Comparison of ENCODE assay signal across 1 cellular context in the genomic region with DNA sequence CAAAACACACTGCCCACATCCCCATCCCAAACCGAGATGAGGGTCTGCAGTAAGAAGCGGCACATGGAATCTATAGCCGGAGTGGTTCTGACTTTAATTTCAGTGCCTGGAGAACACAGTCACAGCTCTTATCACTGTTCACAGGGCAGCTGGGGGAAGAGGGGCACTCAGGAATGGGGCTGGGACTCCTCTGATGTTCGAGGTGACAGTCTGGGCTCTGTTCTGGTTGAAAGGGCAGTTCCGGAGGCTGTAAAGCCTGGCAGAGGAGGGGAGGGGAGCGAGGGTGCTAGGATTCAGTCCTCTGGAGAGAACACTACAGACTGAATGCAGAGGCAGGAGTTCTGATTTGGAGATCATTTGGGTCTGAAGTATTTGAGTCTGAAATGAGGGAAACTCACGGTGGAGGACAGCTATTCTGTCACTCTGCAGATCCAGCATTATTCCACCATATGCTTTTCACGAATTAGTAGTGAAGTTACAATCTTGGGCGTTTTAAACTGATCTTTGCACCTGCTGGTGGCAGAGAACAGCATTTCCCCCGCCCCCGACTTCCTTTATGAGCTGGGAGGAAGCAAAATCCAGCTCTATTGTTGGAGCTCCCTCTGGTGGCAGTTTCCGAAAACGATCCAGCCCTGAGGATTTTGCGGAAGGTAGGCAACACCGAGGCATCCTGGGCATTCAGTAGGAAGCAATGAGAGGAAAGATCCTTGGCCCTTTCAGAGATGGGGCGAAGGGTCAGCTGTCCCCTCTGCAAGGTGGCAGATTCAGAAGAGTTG.
A peak's percentile ranks its signal among the peaks of the same experiment; 100 is the strongest.
TF ChIP-seq lines count a peak whose summit lies in the region.

No MANE protein-coding gene starts in this region.

TF ChIP-seq in GM12878, 131 proteins besides CTCF, POLR2A, EP300 and RAD21 (continued from another document and continues in another):
- TF ChIP-seq, protein P1, sequence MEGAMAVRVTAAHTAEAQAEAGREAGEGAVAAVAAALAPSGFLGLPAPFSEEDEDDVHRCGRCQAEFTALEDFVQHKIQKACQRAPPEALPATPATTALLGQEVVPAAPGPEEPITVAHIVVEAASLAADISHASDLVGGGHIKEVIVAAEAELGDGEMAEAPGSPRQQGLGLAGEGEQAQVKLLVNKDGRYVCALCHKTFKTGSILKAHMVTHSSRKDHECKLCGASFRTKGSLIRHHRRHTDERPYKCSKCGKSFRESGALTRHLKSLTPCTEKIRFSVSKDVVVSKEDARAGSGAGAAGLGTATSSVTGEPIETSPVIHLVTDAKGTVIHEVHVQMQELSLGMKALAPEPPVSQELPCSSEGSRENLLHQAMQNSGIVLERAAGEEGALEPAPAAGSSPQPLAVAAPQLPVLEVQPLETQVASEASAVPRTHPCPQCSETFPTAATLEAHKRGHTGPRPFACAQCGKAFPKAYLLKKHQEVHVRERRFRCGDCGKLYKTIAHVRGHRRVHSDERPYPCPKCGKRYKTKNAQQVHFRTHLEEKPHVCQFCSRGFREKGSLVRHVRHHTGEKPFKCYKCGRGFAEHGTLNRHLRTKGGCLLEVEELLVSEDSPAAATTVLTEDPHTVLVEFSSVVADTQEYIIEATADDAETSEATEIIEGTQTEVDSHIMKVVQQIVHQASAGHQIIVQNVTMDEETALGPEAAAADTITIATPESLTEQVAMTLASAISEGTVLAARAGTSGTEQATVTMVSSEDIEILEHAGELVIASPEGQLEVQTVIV (IDR thresholded peaks at IDR 0.05; ENCODE audit: borderline replicate concordance, partially characterized antibody), result no peak
- TF ChIP-seq KLF5 (IDR thresholded peaks at IDR 0.05; ENCODE audit: partially characterized antibody), result no peak
- TF ChIP-seq EED (IDR thresholded peaks at IDR 0.05; ENCODE audit: low read depth), result no peak
- TF ChIP-seq, protein P2, sequence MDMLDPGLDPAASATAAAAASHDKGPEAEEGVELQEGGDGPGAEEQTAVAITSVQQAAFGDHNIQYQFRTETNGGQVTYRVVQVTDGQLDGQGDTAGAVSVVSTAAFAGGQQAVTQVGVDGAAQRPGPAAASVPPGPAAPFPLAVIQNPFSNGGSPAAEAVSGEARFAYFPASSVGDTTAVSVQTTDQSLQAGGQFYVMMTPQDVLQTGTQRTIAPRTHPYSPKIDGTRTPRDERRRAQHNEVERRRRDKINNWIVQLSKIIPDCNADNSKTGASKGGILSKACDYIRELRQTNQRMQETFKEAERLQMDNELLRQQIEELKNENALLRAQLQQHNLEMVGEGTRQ (IDR thresholded peaks at IDR 0.05; ENCODE audit: borderline replicate concordance, low read depth, low read length), result no peak
- TF ChIP-seq, protein P3, sequence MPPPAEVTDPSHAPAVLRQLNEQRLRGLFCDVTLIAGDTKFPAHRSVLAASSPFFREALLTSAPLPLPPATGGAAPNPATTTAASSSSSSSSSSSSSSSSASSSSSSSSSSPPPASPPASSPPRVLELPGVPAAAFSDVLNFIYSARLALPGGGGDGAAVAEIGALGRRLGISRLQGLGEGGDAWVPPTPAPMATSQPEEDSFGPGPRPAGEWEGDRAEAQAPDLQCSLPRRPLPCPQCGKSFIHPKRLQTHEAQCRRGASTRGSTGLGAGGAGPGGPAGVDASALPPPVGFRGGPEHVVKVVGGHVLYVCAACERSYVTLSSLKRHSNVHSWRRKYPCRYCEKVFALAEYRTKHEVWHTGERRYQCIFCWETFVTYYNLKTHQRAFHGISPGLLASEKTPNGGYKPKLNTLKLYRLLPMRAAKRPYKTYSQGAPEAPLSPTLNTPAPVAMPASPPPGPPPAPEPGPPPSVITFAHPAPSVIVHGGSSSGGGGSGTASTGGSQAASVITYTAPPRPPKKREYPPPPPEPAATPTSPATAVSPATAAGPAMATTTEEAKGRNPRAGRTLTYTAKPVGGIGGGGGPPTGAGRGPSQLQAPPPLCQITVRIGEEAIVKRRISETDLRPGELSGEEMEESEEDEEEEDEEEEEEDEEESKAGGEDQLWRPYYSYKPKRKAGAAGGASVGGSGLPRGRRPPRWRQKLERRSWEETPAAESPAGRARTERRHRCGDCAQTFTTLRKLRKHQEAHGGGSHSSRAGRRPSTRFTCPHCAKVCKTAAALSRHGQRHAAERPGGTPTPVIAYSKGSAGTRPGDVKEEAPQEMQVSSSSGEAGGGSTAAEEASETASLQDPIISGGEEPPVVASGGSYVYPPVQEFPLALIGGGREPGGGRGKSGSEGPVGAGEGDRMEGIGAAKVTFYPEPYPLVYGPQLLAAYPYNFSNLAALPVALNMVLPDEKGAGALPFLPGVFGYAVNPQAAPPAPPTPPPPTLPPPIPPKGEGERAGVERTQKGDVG (CRISPR knock-in tag; IDR thresholded peaks at IDR 0.05), result no peak
- no peak for TF ChIP-seq ZNF622 (IDR thresholded peaks at IDR 0.05)
- TF ChIP-seq, protein P4, sequence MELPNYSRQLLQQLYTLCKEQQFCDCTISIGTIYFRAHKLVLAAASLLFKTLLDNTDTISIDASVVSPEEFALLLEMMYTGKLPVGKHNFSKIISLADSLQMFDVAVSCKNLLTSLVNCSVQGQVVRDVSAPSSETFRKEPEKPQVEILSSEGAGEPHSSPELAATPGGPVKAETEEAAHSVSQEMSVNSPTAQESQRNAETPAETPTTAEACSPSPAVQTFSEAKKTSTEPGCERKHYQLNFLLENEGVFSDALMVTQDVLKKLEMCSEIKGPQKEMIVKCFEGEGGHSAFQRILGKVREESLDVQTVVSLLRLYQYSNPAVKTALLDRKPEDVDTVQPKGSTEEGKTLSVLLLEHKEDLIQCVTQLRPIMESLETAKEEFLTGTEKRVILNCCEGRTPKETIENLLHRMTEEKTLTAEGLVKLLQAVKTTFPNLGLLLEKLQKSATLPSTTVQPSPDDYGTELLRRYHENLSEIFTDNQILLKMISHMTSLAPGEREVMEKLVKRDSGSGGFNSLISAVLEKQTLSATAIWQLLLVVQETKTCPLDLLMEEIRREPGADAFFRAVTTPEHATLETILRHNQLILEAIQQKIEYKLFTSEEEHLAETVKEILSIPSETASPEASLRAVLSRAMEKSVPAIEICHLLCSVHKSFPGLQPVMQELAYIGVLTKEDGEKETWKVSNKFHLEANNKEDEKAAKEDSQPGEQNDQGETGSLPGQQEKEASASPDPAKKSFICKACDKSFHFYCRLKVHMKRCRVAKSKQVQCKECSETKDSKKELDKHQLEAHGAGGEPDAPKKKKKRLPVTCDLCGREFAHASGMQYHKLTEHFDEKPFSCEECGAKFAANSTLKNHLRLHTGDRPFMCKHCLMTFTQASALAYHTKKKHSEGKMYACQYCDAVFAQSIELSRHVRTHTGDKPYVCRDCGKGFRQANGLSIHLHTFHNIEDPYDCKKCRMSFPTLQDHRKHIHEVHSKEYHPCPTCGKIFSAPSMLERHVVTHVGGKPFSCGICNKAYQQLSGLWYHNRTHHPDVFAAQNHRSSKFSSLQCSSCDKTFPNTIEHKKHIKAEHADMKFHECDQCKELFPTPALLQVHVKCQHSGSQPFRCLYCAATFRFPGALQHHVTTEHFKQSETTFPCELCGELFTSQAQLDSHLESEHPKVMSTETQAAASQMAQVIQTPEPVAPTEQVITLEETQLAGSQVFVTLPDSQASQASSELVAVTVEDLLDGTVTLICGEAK (IDR thresholded peaks at IDR 0.05; ENCODE audit: borderline replicate concordance), result no peak
- TF ChIP-seq ZZZ3 (IDR thresholded peaks at IDR 0.05; ENCODE audit: control insufficient read depth, insufficient read length, low read depth), result no peak
- TF ChIP-seq RFX5 (IDR thresholded peaks at IDR 0.05; ENCODE audit: low read depth, low read length), result no peak
- no peak for TF ChIP-seq BRCA1 (IDR thresholded peaks at IDR 0.05; ENCODE audit: low read depth, low read length)
- TF ChIP-seq, protein P5, sequence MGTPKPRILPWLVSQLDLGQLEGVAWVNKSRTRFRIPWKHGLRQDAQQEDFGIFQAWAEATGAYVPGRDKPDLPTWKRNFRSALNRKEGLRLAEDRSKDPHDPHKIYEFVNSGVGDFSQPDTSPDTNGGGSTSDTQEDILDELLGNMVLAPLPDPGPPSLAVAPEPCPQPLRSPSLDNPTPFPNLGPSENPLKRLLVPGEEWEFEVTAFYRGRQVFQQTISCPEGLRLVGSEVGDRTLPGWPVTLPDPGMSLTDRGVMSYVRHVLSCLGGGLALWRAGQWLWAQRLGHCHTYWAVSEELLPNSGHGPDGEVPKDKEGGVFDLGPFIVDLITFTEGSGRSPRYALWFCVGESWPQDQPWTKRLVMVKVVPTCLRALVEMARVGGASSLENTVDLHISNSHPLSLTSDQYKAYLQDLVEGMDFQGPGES (IDR thresholded peaks at IDR 0.05), result no peak
- TF ChIP-seq, protein P6, sequence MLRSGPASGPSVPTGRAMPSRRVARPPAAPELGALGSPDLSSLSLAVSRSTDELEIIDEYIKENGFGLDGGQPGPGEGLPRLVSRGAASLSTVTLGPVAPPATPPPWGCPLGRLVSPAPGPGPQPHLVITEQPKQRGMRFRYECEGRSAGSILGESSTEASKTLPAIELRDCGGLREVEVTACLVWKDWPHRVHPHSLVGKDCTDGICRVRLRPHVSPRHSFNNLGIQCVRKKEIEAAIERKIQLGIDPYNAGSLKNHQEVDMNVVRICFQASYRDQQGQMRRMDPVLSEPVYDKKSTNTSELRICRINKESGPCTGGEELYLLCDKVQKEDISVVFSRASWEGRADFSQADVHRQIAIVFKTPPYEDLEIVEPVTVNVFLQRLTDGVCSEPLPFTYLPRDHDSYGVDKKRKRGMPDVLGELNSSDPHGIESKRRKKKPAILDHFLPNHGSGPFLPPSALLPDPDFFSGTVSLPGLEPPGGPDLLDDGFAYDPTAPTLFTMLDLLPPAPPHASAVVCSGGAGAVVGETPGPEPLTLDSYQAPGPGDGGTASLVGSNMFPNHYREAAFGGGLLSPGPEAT (IDR thresholded peaks at IDR 0.05; ENCODE audit: low read depth), result no peak
- TF ChIP-seq, protein P7, sequence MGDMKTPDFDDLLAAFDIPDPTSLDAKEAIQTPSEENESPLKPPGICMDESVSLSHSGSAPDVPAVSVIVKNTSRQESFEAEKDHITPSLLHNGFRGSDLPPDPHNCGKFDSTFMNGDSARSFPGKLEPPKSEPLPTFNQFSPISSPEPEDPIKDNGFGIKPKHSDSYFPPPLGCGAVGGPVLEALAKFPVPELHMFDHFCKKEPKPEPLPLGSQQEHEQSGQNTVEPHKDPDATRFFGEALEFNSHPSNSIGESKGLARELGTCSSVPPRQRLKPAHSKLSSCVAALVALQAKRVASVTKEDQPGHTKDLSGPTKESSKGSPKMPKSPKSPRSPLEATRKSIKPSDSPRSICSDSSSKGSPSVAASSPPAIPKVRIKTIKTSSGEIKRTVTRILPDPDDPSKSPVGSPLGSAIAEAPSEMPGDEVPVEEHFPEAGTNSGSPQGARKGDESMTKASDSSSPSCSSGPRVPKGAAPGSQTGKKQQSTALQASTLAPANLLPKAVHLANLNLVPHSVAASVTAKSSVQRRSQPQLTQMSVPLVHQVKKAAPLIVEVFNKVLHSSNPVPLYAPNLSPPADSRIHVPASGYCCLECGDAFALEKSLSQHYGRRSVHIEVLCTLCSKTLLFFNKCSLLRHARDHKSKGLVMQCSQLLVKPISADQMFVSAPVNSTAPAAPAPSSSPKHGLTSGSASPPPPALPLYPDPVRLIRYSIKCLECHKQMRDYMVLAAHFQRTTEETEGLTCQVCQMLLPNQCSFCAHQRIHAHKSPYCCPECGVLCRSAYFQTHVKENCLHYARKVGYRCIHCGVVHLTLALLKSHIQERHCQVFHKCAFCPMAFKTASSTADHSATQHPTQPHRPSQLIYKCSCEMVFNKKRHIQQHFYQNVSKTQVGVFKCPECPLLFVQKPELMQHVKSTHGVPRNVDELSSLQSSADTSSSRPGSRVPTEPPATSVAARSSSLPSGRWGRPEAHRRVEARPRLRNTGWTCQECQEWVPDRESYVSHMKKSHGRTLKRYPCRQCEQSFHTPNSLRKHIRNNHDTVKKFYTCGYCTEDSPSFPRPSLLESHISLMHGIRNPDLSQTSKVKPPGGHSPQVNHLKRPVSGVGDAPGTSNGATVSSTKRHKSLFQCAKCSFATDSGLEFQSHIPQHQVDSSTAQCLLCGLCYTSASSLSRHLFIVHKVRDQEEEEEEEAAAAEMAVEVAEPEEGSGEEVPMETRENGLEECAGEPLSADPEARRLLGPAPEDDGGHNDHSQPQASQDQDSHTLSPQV (IDR thresholded peaks at IDR 0.05), result no peak; the same call in 1 of the 2 replicates
- TF ChIP-seq CHD4 (IDR thresholded peaks at IDR 0.05), result no peak
- TF ChIP-seq, protein P8, sequence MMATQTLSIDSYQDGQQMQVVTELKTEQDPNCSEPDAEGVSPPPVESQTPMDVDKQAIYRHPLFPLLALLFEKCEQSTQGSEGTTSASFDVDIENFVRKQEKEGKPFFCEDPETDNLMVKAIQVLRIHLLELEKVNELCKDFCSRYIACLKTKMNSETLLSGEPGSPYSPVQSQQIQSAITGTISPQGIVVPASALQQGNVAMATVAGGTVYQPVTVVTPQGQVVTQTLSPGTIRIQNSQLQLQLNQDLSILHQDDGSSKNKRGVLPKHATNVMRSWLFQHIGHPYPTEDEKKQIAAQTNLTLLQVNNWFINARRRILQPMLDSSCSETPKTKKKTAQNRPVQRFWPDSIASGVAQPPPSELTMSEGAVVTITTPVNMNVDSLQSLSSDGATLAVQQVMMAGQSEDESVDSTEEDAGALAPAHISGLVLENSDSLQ (IDR thresholded peaks at IDR 0.05), result no peak
- TF ChIP-seq HCFC1 (IDR thresholded peaks at IDR 0.05; ENCODE audit: low read length), result no peak
- TF ChIP-seq JUND (IDR thresholded peaks at IDR 0.05; ENCODE audit: low read depth, low read length), result no peak
- TF ChIP-seq FOXM1 (IDR thresholded peaks at IDR 0.05; ENCODE audit: low read depth, low read length), result no peak
- TF ChIP-seq RBBP5 (conservative IDR thresholded peaks at IDR 0.05), result no peak
- TF ChIP-seq CEBPB (IDR thresholded peaks at IDR 0.05; ENCODE audit: borderline replicate concordance in 1 of 2, low read depth in 2 of 2, low read length in 2 of 2), result no peak
- no peak for TF ChIP-seq CREM (IDR thresholded peaks at IDR 0.05; ENCODE audit: low read depth)
- no peak for TF ChIP-seq SREBF1 (IDR thresholded peaks at IDR 0.05; ENCODE audit: low read length)
- TF ChIP-seq SP1 (IDR thresholded peaks at IDR 0.05; ENCODE audit: low read depth, low read length), result no peak
- no peak for TF ChIP-seq RCOR1 (conservative IDR thresholded peaks at IDR 0.05; ENCODE audit: low read depth, low read length)
- no peak for TF ChIP-seq TCF7 (IDR thresholded peaks at IDR 0.05; ENCODE audit: borderline replicate concordance)
- 0 out of 2 replicates have a peak, but pooled peaks have one; percentile 8 for TF ChIP-seq SIN3A (IDR thresholded peaks at IDR 0.05; ENCODE audit: low read depth, low read length)
- no peak for TF ChIP-seq MTA3 (IDR thresholded peaks at IDR 0.05; ENCODE audit: borderline replicate concordance, low read length)
- TF ChIP-seq, protein P9, sequence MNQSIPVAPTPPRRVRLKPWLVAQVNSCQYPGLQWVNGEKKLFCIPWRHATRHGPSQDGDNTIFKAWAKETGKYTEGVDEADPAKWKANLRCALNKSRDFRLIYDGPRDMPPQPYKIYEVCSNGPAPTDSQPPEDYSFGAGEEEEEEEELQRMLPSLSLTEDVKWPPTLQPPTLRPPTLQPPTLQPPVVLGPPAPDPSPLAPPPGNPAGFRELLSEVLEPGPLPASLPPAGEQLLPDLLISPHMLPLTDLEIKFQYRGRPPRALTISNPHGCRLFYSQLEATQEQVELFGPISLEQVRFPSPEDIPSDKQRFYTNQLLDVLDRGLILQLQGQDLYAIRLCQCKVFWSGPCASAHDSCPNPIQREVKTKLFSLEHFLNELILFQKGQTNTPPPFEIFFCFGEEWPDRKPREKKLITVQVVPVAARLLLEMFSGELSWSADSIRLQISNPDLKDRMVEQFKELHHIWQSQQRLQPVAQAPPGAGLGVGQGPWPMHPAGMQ (IDR thresholded peaks at IDR 0.05; ENCODE audit: borderline replicate concordance), result no peak
